1 cellular context compared by ENCODE assay signal in genomic region chr3:57743511-57743910, GRCh38.
TF ChIP-seq lines count a peak whose summit lies in the region.

No MANE protein-coding gene starts in this region.

TF ChIP-seq in SK-N-SH, 30 proteins besides CTCF, POLR2A, EP300 and RAD21 (continued from another document):
- TF ChIP-seq REST (IDR thresholded peaks at IDR 0.05; ENCODE audit: low read depth, low read length) (no peak), GABPA (IDR thresholded peaks at IDR 0.05; ENCODE audit: low read depth) (no peak), ELF1 (IDR thresholded peaks at IDR 0.05) (no peak), SIN3A (IDR thresholded peaks at IDR 0.05; ENCODE audit: borderline replicate concordance, low read depth, low read length) (no peak), TCF12 (IDR thresholded peaks at IDR 0.05) (no peak), NRF1 (IDR thresholded peaks at IDR 0.05; ENCODE audit: low read depth, low read length) (no peak), RCOR1 (IDR thresholded peaks at IDR 0.05; ENCODE audit: low read length) (no peak), USF1 (IDR thresholded peaks at IDR 0.05; ENCODE audit: borderline replicate concordance, low read depth) (no peak), PBX3 (IDR thresholded peaks at IDR 0.05) (no peak)
